ENCODE assay signal across 1 cellular context in genomic region chr11:67563354-67564114, GRCh38.
TF ChIP-seq lines count a peak whose summit lies in the region.

No MANE protein-coding gene starts in this region.

TF ChIP-seq in H1, 55 proteins besides CTCF, POLR2A, EP300 and RAD21:
- TF ChIP-seq POLR2AphosphoS5 (IDR thresholded peaks at IDR 0.05; ENCODE audit: low read depth, low read length) (no peak), CHD2 (IDR thresholded peaks at IDR 0.05; ENCODE audit: low read length) (no peak), HDAC6 (IDR thresholded peaks at IDR 0.05; ENCODE audit: low read depth, low read length) (no peak), JUND (IDR thresholded peaks at IDR 0.05; ENCODE audit: low read length) (no peak), YY1 (IDR thresholded peaks at IDR 0.05; ENCODE audit: low read depth, low read length) (no peak), KDM5A (IDR thresholded peaks at IDR 0.05; ENCODE audit: low read length) (no peak), SP4 (IDR thresholded peaks at IDR 0.05; ENCODE audit: low read length) (no peak), ZNF274 (IDR thresholded peaks at IDR 0.05; ENCODE audit: borderline replicate concordance, extremely low read depth, low read length) (no peak), SRF (IDR thresholded peaks at IDR 0.05; ENCODE audit: low read depth, low read length) (no peak), RXRA (IDR thresholded peaks at IDR 0.05; ENCODE audit: insufficient read depth, low read depth, low read length) (no peak), KDM1A (IDR thresholded peaks at IDR 0.05; ENCODE audit: borderline replicate concordance, low read length) (no peak), TCF12 (IDR thresholded peaks at IDR 0.05; ENCODE audit: low read depth, low read length) (no peak), CBX8 (IDR thresholded peaks at IDR 0.05; ENCODE audit: borderline replicate concordance, low read depth, low read length) (no peak), SIN3A (conservative IDR thresholded peaks at IDR 0.05 in 1 of 2, IDR thresholded peaks at IDR 0.05 in 1 of 2; ENCODE audit: low read depth in 1 of 2, low read length in 2 of 2) (no peak)
- TF ChIP-seq, protein P1, sequence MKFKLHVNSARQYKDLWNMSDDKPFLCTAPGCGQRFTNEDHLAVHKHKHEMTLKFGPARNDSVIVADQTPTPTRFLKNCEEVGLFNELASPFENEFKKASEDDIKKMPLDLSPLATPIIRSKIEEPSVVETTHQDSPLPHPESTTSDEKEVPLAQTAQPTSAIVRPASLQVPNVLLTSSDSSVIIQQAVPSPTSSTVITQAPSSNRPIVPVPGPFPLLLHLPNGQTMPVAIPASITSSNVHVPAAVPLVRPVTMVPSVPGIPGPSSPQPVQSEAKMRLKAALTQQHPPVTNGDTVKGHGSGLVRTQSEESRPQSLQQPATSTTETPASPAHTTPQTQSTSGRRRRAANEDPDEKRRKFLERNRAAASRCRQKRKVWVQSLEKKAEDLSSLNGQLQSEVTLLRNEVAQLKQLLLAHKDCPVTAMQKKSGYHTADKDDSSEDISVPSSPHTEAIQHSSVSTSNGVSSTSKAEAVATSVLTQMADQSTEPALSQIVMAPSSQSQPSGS (IDR thresholded peaks at IDR 0.05; ENCODE audit: low read length), result no peak
